In genomic region chr6:18413320-18413830, GRCh38 we compare ENCODE assay signal across 18 cellular contexts.
"Had no signal": no experiment of that assay in that cellular context is flagged by ENCODE, and none has a peak within 500 bp of the region (broad histone marks: within the 10 kb centered on the region; RNA-seq: fewer than 3 reads in every experiment).

No MANE protein-coding gene starts in this region.

- H3K4me3 ChIP-seq: body of pancreas, left ventricle myocardium inferior, neural progenitor cell, ovary, testis had no signal

- ATAC-seq: activated CD4-positive, alpha-beta T cell treated with anti-CD3 and anti-CD28 coated beads for 36 hours; activated naive CD4-positive, alpha-beta T cell treated with anti-CD3 and anti-CD28 coated beads, Interleukin-2, amount 50 U/mL, for 72 hours; body of pancreas; naive thymus-derived CD4-positive, alpha-beta T cell; sciatic nerve; stimulated activated memory B cell treated with anti-CD40 and anti-IgM and Interleukin-4, amounts not matched to agents 10 μg/mL and 1 μg/mL and 100 μg/mL, for 72 hours had no signal

- H3K27ac ChIP-seq: body of pancreas, left ventricle myocardium inferior, neural progenitor cell, ovary, testis had no signal

- H3K36me3 ChIP-seq: neural progenitor cell, ovary had no signal

- H3K27me3 ChIP-seq: body of pancreas, neural progenitor cell, ovary, testis had no signal

- DNase-seq: activated CD4-positive, alpha-beta T cell treated with anti-CD3 and anti-CD28 coated beads for 36 hours; activated CD4-positive, alpha-beta T cell treated with anti-CD3 and anti-CD28 coated beads, Interleukin-2, amount 50 U/mL, for 48 hours; activated gamma-delta T cell treated with Interleukin-2 at 50 U/mL for 16 hours; amygdala; body of pancreas; erythroblast; foreskin melanocyte; head of caudate nucleus; left ventricle myocardium inferior; mesendoderm; naive thymus-derived CD4-positive, alpha-beta T cell; ovary; stimulated activated CD4-positive, alpha-beta T cell treated with anti-CD3 and anti-CD28 coated beads, Interleukin-4, amount 100 ng/mL, for 4 hours; testis had no signal

- H2AFZ ChIP-seq: neural progenitor cell had no signal

- H3K4me2 ChIP-seq: neural progenitor cell had no signal

- H3K9me3 ChIP-seq: body of pancreas, left ventricle myocardium inferior, ovary, testis had no signal
